21 cellular contexts compared by ENCODE assay signal in genomic region chr17:35255316-35255715, GRCh38. TPM values are rescaled to one million over a fixed set of nuclear protein-coding genes. Genes with fewer than 3 reads are reported as not detected.
DNase-seq lines count a peak whose midpoint lies in the region; ATAC-seq and TF ChIP-seq lines count a peak whose summit lies in the region.
"Had no signal": no experiment of that assay in that cellular context is flagged by ENCODE, and none has a peak within 500 bp of the region (broad histone marks: within the 10 kb centered on the region; RNA-seq: fewer than 3 reads in every experiment).

No MANE protein-coding gene starts in this region.

- no peak for DNase-seq in natural killer cell
- no peak for DNase-seq in natural killer cell treated with Interleukin-12 subunit alpha and Interleukin-12 subunit beta and Interleukin-15 and Interleukin-18, amount 100 ng/mL, for 72 hours (ENCODE audit: low spot score)
- DNase-seq in mesothelial cell of epicardium (ENCODE audit: low spot score in 2 of 2, unreplicated experiment in 2 of 2): no peak
- DNase-seq in upper lobe of right lung: no peak
- DNase-seq in OCI-M2 (lab: John Stamatoyannopoulos, UW; ENCODE audit: unreplicated experiment): no peak
- no peak for DNase-seq in mucosa of gallbladder (ENCODE audit: low spot score)
- DNase-seq: activated B cell treated with CpG ODN at 0.5 μM for 24 hours; activated CD8-positive, alpha-beta memory T cell treated with anti-CD3 and anti-CD28 coated beads, Interleukin-2, amount 10 ng/mL, durations not matched to agents 7 days and 5 days; activated gamma-delta T cell; cortex of kidney; foreskin keratinocyte; HCEC 1CT; midbrain; NCI-H187; right lobe of liver; stimulated activated CD4-positive, alpha-beta T cell treated with anti-CD3 and anti-CD28 coated beads, Interleukin-1b, Interleukin-23, amount 100 ng/mL, for 48 hours; stomach; T-helper 2 cell had no signal

- H3K9me3 Mint-ChIP-seq in natural killer cell: no peaks in the 10 kb centered on the region
- H3K9me3 Mint-ChIP-seq in natural killer cell treated with Interleukin-12 subunit alpha and Interleukin-12 subunit beta and Interleukin-15 and Interleukin-18, amount 100 ng/mL, for 72 hours: no peaks in the 10 kb centered on the region
- no peaks in the 10 kb centered on the region for H3K9me3 Mint-ChIP-seq in activated T-helper 17 cell treated with anti-CD3 and anti-CD28 coated beads, Interleukin-2, amount 50 U/mL, for 72 hours
- no peaks in the 10 kb centered on the region for H3K9me3 Mint-ChIP-seq in mesothelial cell of epicardium
- H3K9me3 Mint-ChIP-seq: activated B cell treated with CpG ODN at 0.5 μM for 24 hours had no signal

- no peak for ATAC-seq in natural killer cell
- ATAC-seq in natural killer cell treated with Interleukin-12 subunit alpha and Interleukin-12 subunit beta and Interleukin-15 and Interleukin-18, amount 100 ng/mL, for 72 hours: no peak
- ATAC-seq in activated T-helper 17 cell treated with anti-CD3 and anti-CD28 coated beads, Interleukin-2, amount 50 U/mL, for 72 hours (replicated peaks): no peak
- ATAC-seq in upper lobe of right lung: no peak
- no peak for ATAC-seq in GM18517 (IDR thresholded peaks at IDR 0.05; ENCODE audit: unreplicated experiment)
- ATAC-seq: activated CD8-positive, alpha-beta memory T cell treated with anti-CD3 and anti-CD28 coated beads, Interleukin-2, amount 10 ng/mL, durations not matched to agents 7 days and 5 days had no signal

- no peak overlapping the region for H3K4me3 ChIP-seq in upper lobe of right lung
- H3K4me3 ChIP-seq: right lobe of liver, stomach, vagina had no signal

- H3K36me3 Mint-ChIP-seq in natural killer cell (peaks cover 13% of the 10 kb centered on the region), mesothelial cell of epicardium (peaks cover 20% of the 10 kb centered on the region)
- H3K36me3 Mint-ChIP-seq in natural killer cell treated with Interleukin-12 subunit alpha and Interleukin-12 subunit beta and Interleukin-15 and Interleukin-18, amount 100 ng/mL, for 72 hours: peaks cover 23% of the 10 kb centered on the region
- H3K36me3 Mint-ChIP-seq in activated T-helper 17 cell treated with anti-CD3 and anti-CD28 coated beads, Interleukin-2, amount 50 U/mL, for 72 hours (ENCODE audit: low read depth): peaks cover 57% of the 10 kb centered on the region

- peak overlapping the region; percentile 35 for H3K4me3 Mint-ChIP-seq in natural killer cell
- no peak overlapping the region for H3K4me3 Mint-ChIP-seq in natural killer cell treated with Interleukin-12 subunit alpha and Interleukin-12 subunit beta and Interleukin-15 and Interleukin-18, amount 100 ng/mL, for 72 hours
- no peak overlapping the region for H3K4me3 Mint-ChIP-seq in activated T-helper 17 cell treated with anti-CD3 and anti-CD28 coated beads, Interleukin-2, amount 50 U/mL, for 72 hours
- no peak overlapping the region for H3K4me3 Mint-ChIP-seq in mesothelial cell of epicardium
- H3K4me3 Mint-ChIP-seq: activated B cell treated with CpG ODN at 0.5 μM for 24 hours; activated CD8-positive, alpha-beta memory T cell treated with anti-CD3 and anti-CD28 coated beads, Interleukin-2, amount 10 ng/mL, durations not matched to agents 7 days and 5 days had no signal

- H3K36me3 ChIP-seq in upper lobe of right lung: peaks cover 15% of the 10 kb centered on the region
- H3K36me3 ChIP-seq: right lobe of liver had no signal

- H3K27ac Mint-ChIP-seq in natural killer cell: peak overlapping the region; percentile 97 to 100
- H3K27ac Mint-ChIP-seq in natural killer cell treated with Interleukin-12 subunit alpha and Interleukin-12 subunit beta and Interleukin-15 and Interleukin-18, amount 100 ng/mL, for 72 hours: peak overlapping the region in 1 of 2 donors; percentile 76
- H3K27ac Mint-ChIP-seq in activated T-helper 17 cell treated with anti-CD3 and anti-CD28 coated beads, Interleukin-2, amount 50 U/mL, for 72 hours: peak overlapping the region; percentile 71
- H3K27ac Mint-ChIP-seq in mesothelial cell of epicardium: peak overlapping the region; percentile 14
- H3K27ac Mint-ChIP-seq: activated B cell treated with CpG ODN at 0.5 μM for 24 hours; activated CD8-positive, alpha-beta memory T cell treated with anti-CD3 and anti-CD28 coated beads, Interleukin-2, amount 10 ng/mL, durations not matched to agents 7 days and 5 days had no signal

- intact Hi-C loops in natural killer cell (cut with micrococcal nuclease): no loop called here
- intact Hi-C loops in upper lobe of right lung (cut with DNase I): no loop called here

- H3K9me3 ChIP-seq in upper lobe of right lung: no peaks in the 10 kb centered on the region
- H3K9me3 ChIP-seq: right lobe of liver, stomach, vagina had no signal

- H3K4me1 ChIP-seq in upper lobe of right lung: peaks cover 55% of the 10 kb centered on the region

- TF ChIP-seq CTCF in natural killer cell (IDR thresholded peaks at IDR 0.05) (no peak), mesothelial cell of epicardium (IDR thresholded peaks at IDR 0.05; ENCODE audit: unreplicated experiment) (no peak), upper lobe of right lung (IDR thresholded peaks at IDR 0.05) (no peak)

- no peaks in the 10 kb centered on the region for H3K27me3 ChIP-seq in upper lobe of right lung
- H3K27me3 ChIP-seq: foreskin keratinocyte, right lobe of liver, stomach, vagina had no signal

- H3K27me3 Mint-ChIP-seq in natural killer cell (ENCODE audit: low read depth in 2 of 2) (no peaks in the 10 kb centered on the region), mesothelial cell of epicardium (ENCODE audit: low read depth) (no peaks in the 10 kb centered on the region)
- H3K27me3 Mint-ChIP-seq in natural killer cell treated with Interleukin-12 subunit alpha and Interleukin-12 subunit beta and Interleukin-15 and Interleukin-18, amount 100 ng/mL, for 72 hours: no peaks in the 10 kb centered on the region
- no peaks in the 10 kb centered on the region for H3K27me3 Mint-ChIP-seq in activated T-helper 17 cell treated with anti-CD3 and anti-CD28 coated beads, Interleukin-2, amount 50 U/mL, for 72 hours
- H3K27me3 Mint-ChIP-seq: activated B cell treated with CpG ODN at 0.5 μM for 24 hours; activated CD8-positive, alpha-beta memory T cell treated with anti-CD3 and anti-CD28 coated beads, Interleukin-2, amount 10 ng/mL, durations not matched to agents 7 days and 5 days had no signal

- peak overlapping the region; percentile 71 for H3K27ac ChIP-seq in upper lobe of right lung
- H3K27ac ChIP-seq: foreskin keratinocyte, right lobe of liver had no signal

- H3K4me1 Mint-ChIP-seq in natural killer cell (peaks cover 71 to 84% of the 10 kb centered on the region in 2 donors), mesothelial cell of epicardium (peaks cover 34% of the 10 kb centered on the region)
- H3K4me1 Mint-ChIP-seq in natural killer cell treated with Interleukin-12 subunit alpha and Interleukin-12 subunit beta and Interleukin-15 and Interleukin-18, amount 100 ng/mL, for 72 hours (ENCODE audit: low read depth in 2 of 2): peaks cover 49 to 60% of the 10 kb centered on the region in 2 donors
- peaks cover 50% of the 10 kb centered on the region for H3K4me1 Mint-ChIP-seq in activated T-helper 17 cell treated with anti-CD3 and anti-CD28 coated beads, Interleukin-2, amount 50 U/mL, for 72 hours

RNA-seq across cellular contexts. Expression of gene SLFN5, which starts 12.4 kb away (rescaled TPM):
- total RNA-seq in natural killer cell (100 to 1,000 TPM; 118 to 164 (median 141) TPM), mesothelial cell of epicardium (46.2 to 50.0 TPM (median 46.9 TPM) in 3 replicates), upper lobe of right lung (58.4 TPM), mucosa of gallbladder (18.3 TPM)
- total RNA-seq in natural killer cell treated with Interleukin-12 subunit alpha and Interleukin-12 subunit beta and Interleukin-15 and Interleukin-18, amount 100 ng/mL, for 72 hours: 10 to 100 TPM; 29.0 to 46.7 TPM
- 10 to 100 TPM; 31.3 to 45.6 TPM for total RNA-seq in activated T-helper 17 cell treated with anti-CD3 and anti-CD28 coated beads, Interleukin-2, amount 50 U/mL, for 72 hours
